Comparison of ENCODE assay signal across 8 cellular contexts in the genomic region with DNA sequence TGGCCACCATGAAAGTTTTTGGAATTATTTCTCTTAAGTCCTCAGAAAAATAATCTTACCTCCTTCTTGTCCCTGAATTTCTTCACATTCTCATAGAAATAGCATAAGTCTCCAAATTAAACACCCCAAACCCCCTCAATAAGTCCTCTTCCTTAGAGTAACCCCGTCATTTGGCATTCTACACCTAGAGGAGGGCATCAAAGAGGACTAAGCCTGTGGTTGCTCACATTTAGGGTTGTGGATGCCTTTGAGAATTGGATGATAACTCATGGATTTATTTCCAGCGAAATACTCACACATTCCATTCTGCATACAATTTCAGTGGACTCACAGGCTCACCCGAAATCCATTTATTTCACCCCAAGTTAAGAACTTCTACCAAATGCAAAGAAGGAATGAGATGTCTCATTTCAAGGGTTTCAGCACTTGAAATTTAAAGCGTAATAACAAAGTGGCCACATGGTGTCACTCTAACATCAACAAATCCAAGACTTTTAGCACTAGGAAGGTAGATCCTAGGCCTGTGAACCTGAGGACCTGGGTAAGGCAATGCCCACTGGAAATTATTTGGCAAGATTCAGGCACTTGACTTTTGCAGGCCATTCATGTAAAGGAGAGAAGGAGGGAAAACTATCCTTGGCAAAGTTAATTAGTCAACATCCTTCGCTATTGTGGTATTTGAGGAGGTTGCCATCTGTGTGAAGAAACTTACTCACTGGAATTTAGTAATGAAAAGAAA. TPM values are rescaled to one million over a fixed set of nuclear protein-coding genes. Genes with fewer than 3 reads are reported as not detected.
A peak's percentile ranks its signal among the peaks of the same experiment; 100 is the strongest.
DNase-seq lines count a peak whose midpoint lies in the region; ATAC-seq and TF ChIP-seq lines count a peak whose summit lies in the region.

No MANE protein-coding gene starts in this region.

- no peaks in the 10 kb centered on the region for H3K36me3 ChIP-seq in GM06990 (ENCODE audit: control insufficient read depth, insufficient read depth, low read length)
- no peaks in the 10 kb centered on the region for H3K36me3 ChIP-seq in psoas muscle (ENCODE audit: insufficient read depth in 1 of 2, low read depth in 1 of 2)

- CTCF ChIA-PET in AG04450 (lab: Charles Lee), result interaction anchor here (0.8 to 4.8 kb wide), 2 partner anchors 21 to 89 kb away, joined by 4 to 48 read pairs; no protein-coding TSS in a partner anchor

- intact Hi-C loops in activated T-helper 1 cell treated with anti-CD3 and anti-CD28 coated beads, Interleukin-12 subunit alpha, Interleukin-12 subunit beta, Interleukin-2, Interleukin-4 antibody, amounts not matched to agents 30 ng/mL and 10 ng/mL and 1 ng/mL, durations not matched to agents 14 hours and 24 hours and 36 hours (cut with micrococcal nuclease), result loop anchor here (1.0 to 5.0 kb wide), 7 partner anchors 74 to 1379 kb away; partner anchors contain the start of genes FASTKD2 and MDH1B
- intact Hi-C loops in psoas muscle (cut with DNase I), result loop anchor here (2.0 to 10.0 kb wide), 3 partner anchors 781 to 1371 kb away; no protein-coding TSS in a partner anchor

- H3K36me3 Mint-ChIP-seq in activated T-helper 1 cell treated with anti-CD3 and anti-CD28 coated beads, Interleukin-12 subunit alpha, Interleukin-12 subunit beta, Interleukin-2, Interleukin-4 antibody, amounts not matched to agents 30 ng/mL and 10 ng/mL and 1 ng/mL, durations not matched to agents 14 hours and 24 hours and 36 hours (ENCODE audit: low read depth), result no peaks in the 10 kb centered on the region
- no peaks in the 10 kb centered on the region for H3K36me3 Mint-ChIP-seq in glutamatergic neuron (ENCODE audit: unreplicated experiment)

- no peaks in the 10 kb centered on the region for H3K27me3 ChIP-seq in AG04450 (ENCODE audit: control insufficient read depth, insufficient read depth, low read length)
- no peaks in the 10 kb centered on the region for H3K27me3 ChIP-seq in GM06990 (replicated peaks; ENCODE audit: control insufficient read depth, insufficient read depth, low read length)
- H3K27me3 ChIP-seq in psoas muscle (ENCODE audit: insufficient read depth in 3 of 3, low read length in 2 of 3), result no peaks in the 10 kb centered on the region

- POLR2A ChIA-PET in AG04450 (lab: Yijun Ruan, JAX), result no interaction called here

- TF ChIP-seq CTCF in AG04450 (IDR thresholded peaks at IDR 0.05; ENCODE audit: low read depth, low read length) (peak; percentile 66), GM06990 (IDR thresholded peaks at IDR 0.05; ENCODE audit: insufficient read depth, low read length, poor library complexity, severe bottlenecking) (peak; percentile 40), glutamatergic neuron (IDR thresholded peaks at IDR 0.05; ENCODE audit: partially characterized antibody, unreplicated experiment) (peak; percentile 75), psoas muscle (IDR thresholded peaks at IDR 0.05) (peak; percentile 66)

- H3K4me1 Mint-ChIP-seq in activated T-helper 1 cell treated with anti-CD3 and anti-CD28 coated beads, Interleukin-12 subunit alpha, Interleukin-12 subunit beta, Interleukin-2, Interleukin-4 antibody, amounts not matched to agents 30 ng/mL and 10 ng/mL and 1 ng/mL, durations not matched to agents 14 hours and 24 hours and 36 hours (ENCODE audit: low read depth), result no peaks in the 10 kb centered on the region
- H3K4me1 Mint-ChIP-seq in glutamatergic neuron (ENCODE audit: low read depth, unreplicated experiment), result no peaks in the 10 kb centered on the region

- peaks cover 2% of the 10 kb centered on the region for H3K27me3 Mint-ChIP-seq in activated T-helper 1 cell treated with anti-CD3 and anti-CD28 coated beads, Interleukin-12 subunit alpha, Interleukin-12 subunit beta, Interleukin-2, Interleukin-4 antibody, amounts not matched to agents 30 ng/mL and 10 ng/mL and 1 ng/mL, durations not matched to agents 14 hours and 24 hours and 36 hours (ENCODE audit: insufficient read depth)
- no peaks in the 10 kb centered on the region for H3K27me3 Mint-ChIP-seq in glutamatergic neuron (ENCODE audit: unreplicated experiment)

- H3K9me3 ChIP-seq in AG04450 (ENCODE audit: control insufficient read depth, insufficient read depth, low read length) (no peaks in the 10 kb centered on the region), psoas muscle (no peaks in the 10 kb centered on the region)

- H3K9me3 Mint-ChIP-seq in activated T-helper 1 cell treated with anti-CD3 and anti-CD28 coated beads, Interleukin-12 subunit alpha, Interleukin-12 subunit beta, Interleukin-2, Interleukin-4 antibody, amounts not matched to agents 30 ng/mL and 10 ng/mL and 1 ng/mL, durations not matched to agents 14 hours and 24 hours and 36 hours, result no peaks in the 10 kb centered on the region
- no peaks in the 10 kb centered on the region for H3K9me3 Mint-ChIP-seq in glutamatergic neuron (ENCODE audit: unreplicated experiment)

- H3K27ac Mint-ChIP-seq in activated T-helper 1 cell treated with anti-CD3 and anti-CD28 coated beads, Interleukin-12 subunit alpha, Interleukin-12 subunit beta, Interleukin-2, Interleukin-4 antibody, amounts not matched to agents 30 ng/mL and 10 ng/mL and 1 ng/mL, durations not matched to agents 14 hours and 24 hours and 36 hours, result no peak overlapping the region
- no peak overlapping the region for H3K27ac Mint-ChIP-seq in glutamatergic neuron (ENCODE audit: unreplicated experiment)

- 31 to 35% (median 32%) methylated on average over 5 of the region's 5 CpGs for WGBS in psoas muscle, 3 donors

- H3K4me3 ChIP-seq in AG04450 (ENCODE audit: low read depth, low read length) (no peak overlapping the region), GM06990 (replicated peaks; ENCODE audit: low read depth, low read length) (no peak overlapping the region), psoas muscle (no peak overlapping the region)

- DNase-seq in AG04450 (ENCODE audit: low read depth, low spot score) (peak; percentile 27), GM06990 (ENCODE audit: extremely low read depth, insufficient read length) (no peak), NCI-H460 (ENCODE audit: extremely low read depth, low read depth) (peak; percentile 71), glutamatergic neuron (no peak), psoas muscle (no peak)
- peak; percentile 2 for DNase-seq in activated T-helper 1 cell treated with anti-CD3 and anti-CD28 coated beads, Interleukin-12 subunit alpha, Interleukin-12 subunit beta, Interleukin-2, Interleukin-4 antibody, amounts not matched to agents 30 ng/mL and 10 ng/mL and 1 ng/mL, durations not matched to agents 14 hours and 24 hours and 36 hours (ENCODE audit: low spot score)

- no peak overlapping the region for H3K27ac ChIP-seq in AG04450 (ENCODE audit: low read depth, low read length)
- no peak overlapping the region for H3K27ac ChIP-seq in psoas muscle

- H3K4me3 Mint-ChIP-seq in activated T-helper 1 cell treated with anti-CD3 and anti-CD28 coated beads, Interleukin-12 subunit alpha, Interleukin-12 subunit beta, Interleukin-2, Interleukin-4 antibody, amounts not matched to agents 30 ng/mL and 10 ng/mL and 1 ng/mL, durations not matched to agents 14 hours and 24 hours and 36 hours, result no peak overlapping the region
- H3K4me3 Mint-ChIP-seq in glutamatergic neuron (ENCODE audit: unreplicated experiment), result no peak overlapping the region

- no peaks in the 10 kb centered on the region for H3K4me1 ChIP-seq in psoas muscle

- ATAC-seq in HG03159 (IDR thresholded peaks at IDR 0.05; ENCODE audit: unreplicated experiment) (peak; percentile 74), psoas muscle (peak; percentile 61 to 81 (median 62)), GM19023 (IDR thresholded peaks at IDR 0.05; ENCODE audit: unreplicated experiment) (no peak)

RNA-seq across cellular contexts. Expression of gene DYTN, which starts 24.6 kb away (rescaled TPM):
- polyA plus RNA-seq in AG04450 (2011; rRNA removed) (not detected in 2 replicates), psoas muscle (not detected)
- not detected in 2 replicates for polyA minus RNA-seq in AG04450 (2011; rRNA and poly(A)+ RNA removed)
- total RNA-seq in NCI-H460 (2014; rRNA removed; shearing (Covaris generic)), result not detected in 2 replicates
- polyA plus RNA-seq in NCI-H460 (2014; cell fraction: nucleus; rRNA removed), result not detected in 2 replicates
- total RNA-seq in activated T-helper 1 cell treated with anti-CD3 and anti-CD28 coated beads, Interleukin-12 subunit alpha, Interleukin-12 subunit beta, Interleukin-2, Interleukin-4 antibody, amounts not matched to agents 30 ng/mL and 10 ng/mL and 1 ng/mL, durations not matched to agents 14 hours and 24 hours and 36 hours, result not detected in 2 replicates
- total RNA-seq in glutamatergic neuron (ENCODE audit: unreplicated experiment) (not detected), psoas muscle (not detected)

RNA-seq across cellular contexts. Expression of gene FAM237A, which starts 51.3 kb away (rescaled TPM):
- polyA plus RNA-seq in AG04450 (2011; rRNA removed) (not detected in 2 replicates), psoas muscle (not detected)
- polyA minus RNA-seq in AG04450 (2011; rRNA and poly(A)+ RNA removed), result not detected in 2 replicates
- not detected in 2 replicates for total RNA-seq in NCI-H460 (2014; rRNA removed; shearing (Covaris generic))
- not detected in 2 replicates for polyA plus RNA-seq in NCI-H460 (2014; cell fraction: nucleus; rRNA removed)
- total RNA-seq in activated T-helper 1 cell treated with anti-CD3 and anti-CD28 coated beads, Interleukin-12 subunit alpha, Interleukin-12 subunit beta, Interleukin-2, Interleukin-4 antibody, amounts not matched to agents 30 ng/mL and 10 ng/mL and 1 ng/mL, durations not matched to agents 14 hours and 24 hours and 36 hours, result not detected in 2 replicates
- total RNA-seq in glutamatergic neuron (ENCODE audit: unreplicated experiment) (not detected), psoas muscle (not detected)

Comparison
In these comparisons a context has a peak if more than half of its experiments do, and no peak if none do; other contexts are left out.
1. DNase-seq: peak in AG04450 (single experiment), NCI-H460 (single experiment) and activated T-helper 1 cell treated with anti-CD3 and anti-CD28 coated beads, Interleukin-12 subunit alpha, Interleukin-12 subunit beta, Interleukin-2, Interleukin-4 antibody, amounts not matched to agents 30 ng/mL and 10 ng/mL and 1 ng/mL, durations not matched to agents 14 hours and 24 hours and 36 hours (single experiment); none in GM06990 (single experiment), glutamatergic neuron (single experiment) and psoas muscle (0 of 2).
2. Peak in every context shown above with its lines, with median percentiles within 50 percentile points of each other: CTCF ChIP-seq.